ENCODE assay signal across 1 cellular context in the genomic region with DNA sequence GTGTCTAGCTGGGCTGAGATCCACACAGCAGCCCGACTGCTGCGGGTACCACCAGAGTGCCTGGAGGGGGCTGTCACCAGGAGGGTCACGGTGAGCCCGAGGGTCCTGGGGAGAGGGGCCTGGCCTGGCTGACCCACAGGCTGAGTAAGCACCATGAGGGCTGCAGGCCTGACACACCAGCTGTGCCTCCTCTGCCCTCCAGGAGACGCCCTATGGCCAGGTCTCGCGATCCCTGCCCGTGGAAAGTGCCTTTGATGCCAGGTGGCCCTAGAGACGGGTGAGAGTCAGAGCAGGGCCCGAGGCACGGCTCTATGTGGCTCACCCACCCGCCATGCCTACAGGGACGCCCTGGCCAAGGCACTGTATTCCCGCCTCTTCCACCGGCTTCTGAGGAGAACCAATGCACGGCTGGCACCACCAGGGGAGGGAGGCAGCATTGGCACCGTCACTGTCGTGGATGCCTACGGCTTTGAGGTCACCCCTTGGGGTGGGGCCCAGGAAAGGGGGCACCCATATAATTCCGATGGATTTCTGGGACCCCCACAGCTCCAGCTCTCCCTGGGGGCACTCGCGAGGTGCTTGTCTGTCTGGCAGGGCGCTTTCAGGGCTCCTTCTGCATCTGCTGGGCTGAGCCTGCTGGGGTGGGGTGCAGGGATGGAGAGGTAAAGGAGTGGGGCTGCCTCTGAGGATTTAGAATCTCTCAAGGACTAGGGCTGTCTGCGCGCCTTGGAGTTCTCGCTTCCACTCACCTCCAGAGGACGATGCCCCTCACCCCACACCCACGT.
A peak's percentile ranks its signal among the peaks of the same experiment; 100 is the strongest.
TF ChIP-seq lines count a peak whose summit lies in the region.

No MANE protein-coding gene starts in this region.

TF ChIP-seq in HepG2, 621 proteins besides CTCF, POLR2A, EP300 and RAD21 (continued from another document):
- TF ChIP-seq ZNF687 (CRISPR knock-in tag; IDR thresholded peaks at IDR 0.05) (peak; percentile 40; the same call in 1 of the 2 replicates), ISX (CRISPR knock-in tag; conservative IDR thresholded peaks at IDR 0.05) (no peak), NFIB (CRISPR knock-in tag; IDR thresholded peaks at IDR 0.05; ENCODE audit: borderline replicate concordance) (0 out of 2 replicates have a peak, but pooled peaks have one; percentile 67)
- TF ChIP-seq, protein P1, sequence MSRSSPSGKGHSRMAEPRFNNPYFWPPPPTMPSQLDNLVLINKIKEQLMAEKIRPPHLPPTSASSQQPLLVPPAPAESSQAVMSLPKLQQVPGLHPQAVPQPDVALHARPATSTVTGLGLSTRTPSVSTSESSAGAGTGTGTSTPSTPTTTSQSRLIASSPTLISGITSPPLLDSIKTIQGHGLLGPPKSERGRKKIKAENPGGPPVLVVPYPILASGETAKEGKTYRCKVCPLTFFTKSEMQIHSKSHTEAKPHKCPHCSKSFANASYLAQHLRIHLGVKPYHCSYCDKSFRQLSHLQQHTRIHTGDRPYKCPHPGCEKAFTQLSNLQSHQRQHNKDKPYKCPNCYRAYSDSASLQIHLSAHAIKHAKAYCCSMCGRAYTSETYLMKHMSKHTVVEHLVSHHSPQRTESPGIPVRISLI (CRISPR knock-in tag; IDR thresholded peaks at IDR 0.05; ENCODE audit: borderline replicate concordance) = no peak
- TF ChIP-seq, protein P2, sequence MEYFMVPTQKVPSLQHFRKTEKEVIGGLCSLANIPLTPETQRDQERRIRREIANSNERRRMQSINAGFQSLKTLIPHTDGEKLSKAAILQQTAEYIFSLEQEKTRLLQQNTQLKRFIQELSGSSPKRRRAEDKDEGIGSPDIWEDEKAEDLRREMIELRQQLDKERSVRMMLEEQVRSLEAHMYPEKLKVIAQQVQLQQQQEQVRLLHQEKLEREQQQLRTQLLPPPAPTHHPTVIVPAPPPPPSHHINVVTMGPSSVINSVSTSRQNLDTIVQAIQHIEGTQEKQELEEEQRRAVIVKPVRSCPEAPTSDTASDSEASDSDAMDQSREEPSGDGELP (IDR thresholded peaks at IDR 0.05; ENCODE audit: borderline replicate concordance, low read depth) = peak; percentile 31; the same call in 1 of the 2 replicates
